ENCODE assay signal across 1 cellular context in the genomic region with DNA sequence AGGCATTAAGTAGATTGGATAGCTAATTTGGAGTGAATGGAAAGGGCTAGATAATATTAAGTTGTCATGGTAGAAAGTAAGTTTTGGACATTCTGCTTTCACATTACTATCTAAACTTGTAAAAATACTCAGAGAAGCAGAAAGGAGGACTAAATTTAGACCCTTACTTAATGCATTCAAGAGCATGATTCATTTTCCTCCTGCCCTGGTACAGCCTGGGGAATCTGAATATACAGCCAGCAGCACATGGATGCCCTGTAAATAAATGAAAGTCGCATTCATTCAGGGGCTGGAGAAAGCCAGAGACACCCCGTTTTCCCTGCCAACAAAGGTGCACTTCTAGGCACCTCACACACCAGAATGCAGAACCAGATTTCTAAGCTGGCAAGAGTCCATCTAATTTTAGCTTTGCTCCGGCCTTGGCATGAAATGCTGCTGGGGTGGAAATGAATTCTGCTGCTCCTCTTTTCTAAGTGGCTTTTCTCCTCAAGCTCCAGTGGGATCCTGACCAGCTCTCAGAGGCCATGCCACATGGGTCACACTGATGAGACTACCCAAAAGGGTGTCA.
TF ChIP-seq lines count a peak whose summit lies in the region.

No MANE protein-coding gene starts in this region.

TF ChIP-seq in SK-N-SH, 30 proteins besides CTCF, POLR2A, EP300 and RAD21 (continued from another document):
- no peak for TF ChIP-seq RCOR1 (IDR thresholded peaks at IDR 0.05; ENCODE audit: low read length)
- TF ChIP-seq, protein P1, sequence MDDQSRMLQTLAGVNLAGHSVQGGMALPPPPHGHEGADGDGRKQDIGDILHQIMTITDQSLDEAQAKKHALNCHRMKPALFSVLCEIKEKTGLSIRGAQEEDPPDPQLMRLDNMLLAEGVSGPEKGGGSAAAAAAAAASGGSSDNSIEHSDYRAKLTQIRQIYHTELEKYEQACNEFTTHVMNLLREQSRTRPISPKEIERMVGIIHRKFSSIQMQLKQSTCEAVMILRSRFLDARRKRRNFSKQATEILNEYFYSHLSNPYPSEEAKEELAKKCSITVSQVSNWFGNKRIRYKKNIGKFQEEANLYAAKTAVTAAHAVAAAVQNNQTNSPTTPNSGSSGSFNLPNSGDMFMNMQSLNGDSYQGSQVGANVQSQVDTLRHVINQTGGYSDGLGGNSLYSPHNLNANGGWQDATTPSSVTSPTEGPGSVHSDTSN (IDR thresholded peaks at IDR 0.05) = peak; percentile 19; the same call in 1 of the 2 replicates
- TF ChIP-seq POLR2AphosphoS5 (IDR thresholded peaks at IDR 0.05; ENCODE audit: low read depth, low read length) = no peak
- TF ChIP-seq RXRA (IDR thresholded peaks at IDR 0.05; ENCODE audit: borderline replicate concordance, low read depth) = no peak
- TF ChIP-seq MXI1 (IDR thresholded peaks at IDR 0.05; ENCODE audit: low read depth, low read length) = no peak
- TF ChIP-seq FOSL2 (IDR thresholded peaks at IDR 0.05; ENCODE audit: borderline replicate concordance, low read depth) = peak; percentile 50
- TF ChIP-seq, protein P2, sequence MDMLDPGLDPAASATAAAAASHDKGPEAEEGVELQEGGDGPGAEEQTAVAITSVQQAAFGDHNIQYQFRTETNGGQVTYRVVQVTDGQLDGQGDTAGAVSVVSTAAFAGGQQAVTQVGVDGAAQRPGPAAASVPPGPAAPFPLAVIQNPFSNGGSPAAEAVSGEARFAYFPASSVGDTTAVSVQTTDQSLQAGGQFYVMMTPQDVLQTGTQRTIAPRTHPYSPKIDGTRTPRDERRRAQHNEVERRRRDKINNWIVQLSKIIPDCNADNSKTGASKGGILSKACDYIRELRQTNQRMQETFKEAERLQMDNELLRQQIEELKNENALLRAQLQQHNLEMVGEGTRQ (IDR thresholded peaks at IDR 0.05; ENCODE audit: borderline replicate concordance, low read depth, low read length) = no peak
- peak; percentile 26 for TF ChIP-seq JUND (IDR thresholded peaks at IDR 0.05)
- no peak for TF ChIP-seq GABPA (IDR thresholded peaks at IDR 0.05; ENCODE audit: low read depth)
- no peak for TF ChIP-seq TAF1 (IDR thresholded peaks at IDR 0.05; ENCODE audit: borderline replicate concordance, low read depth, low read length)
- peak; percentile 43; the same call in 1 of the 2 replicates for TF ChIP-seq NFIC (IDR thresholded peaks at IDR 0.05; ENCODE audit: borderline replicate concordance)
- TF ChIP-seq, protein P3, sequence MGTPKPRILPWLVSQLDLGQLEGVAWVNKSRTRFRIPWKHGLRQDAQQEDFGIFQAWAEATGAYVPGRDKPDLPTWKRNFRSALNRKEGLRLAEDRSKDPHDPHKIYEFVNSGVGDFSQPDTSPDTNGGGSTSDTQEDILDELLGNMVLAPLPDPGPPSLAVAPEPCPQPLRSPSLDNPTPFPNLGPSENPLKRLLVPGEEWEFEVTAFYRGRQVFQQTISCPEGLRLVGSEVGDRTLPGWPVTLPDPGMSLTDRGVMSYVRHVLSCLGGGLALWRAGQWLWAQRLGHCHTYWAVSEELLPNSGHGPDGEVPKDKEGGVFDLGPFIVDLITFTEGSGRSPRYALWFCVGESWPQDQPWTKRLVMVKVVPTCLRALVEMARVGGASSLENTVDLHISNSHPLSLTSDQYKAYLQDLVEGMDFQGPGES (IDR thresholded peaks at IDR 0.05; ENCODE audit: low read depth, low read length) = no peak
- TF ChIP-seq YY1 (IDR thresholded peaks at IDR 0.05; ENCODE audit: low read depth) = 0 out of 2 replicates have a peak, but pooled peaks have one; percentile 22
- TF ChIP-seq NRF1 (IDR thresholded peaks at IDR 0.05; ENCODE audit: low read depth, low read length) = no peak
- TF ChIP-seq, protein P4, sequence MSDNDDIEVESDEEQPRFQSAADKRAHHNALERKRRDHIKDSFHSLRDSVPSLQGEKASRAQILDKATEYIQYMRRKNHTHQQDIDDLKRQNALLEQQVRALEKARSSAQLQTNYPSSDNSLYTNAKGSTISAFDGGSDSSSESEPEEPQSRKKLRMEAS (IDR thresholded peaks at IDR 0.05; ENCODE audit: low read depth) = peak; percentile 73
- TF ChIP-seq RFX5 (IDR thresholded peaks at IDR 0.05; ENCODE audit: low read length) = no peak
- no peak for TF ChIP-seq FOXM1 (IDR thresholded peaks at IDR 0.05; ENCODE audit: low read depth)
- TF ChIP-seq TCF12 (IDR thresholded peaks at IDR 0.05) = peak; percentile 31; the same call in 1 of the 2 replicates
